28 cellular contexts compared by ENCODE assay signal in genomic region chr6:100599088-100599770, GRCh38.
A peak's percentile ranks its signal among the peaks of the same experiment; 100 is the strongest.
DNase-seq lines count a peak whose midpoint lies in the region; ATAC-seq, FAIRE-seq and TF ChIP-seq lines count a peak whose summit lies in the region.
"Had no signal": no experiment of that assay in that cellular context is flagged by ENCODE, and none has a peak within 500 bp of the region (broad histone marks: within the 10 kb centered on the region; RNA-seq: fewer than 3 reads in every experiment).

No MANE protein-coding gene starts in this region.

- H3K79me2 ChIP-seq in HepG2 (ENCODE audit: insufficient read depth, low read length) (no peaks in the 10 kb centered on the region), K562 (ENCODE audit: control insufficient read depth, insufficient read depth, low read length) (no peaks in the 10 kb centered on the region)

- H3K27me3 ChIP-seq in HepG2 (ENCODE audit: control insufficient read depth in 1 of 2, insufficient read depth in 2 of 2, low read length in 2 of 2) (no peaks in the 10 kb centered on the region), right lobe of liver (no peaks in the 10 kb centered on the region), K562 (ENCODE audit: control insufficient read depth in 2 of 2, insufficient read depth in 2 of 2, low read length in 2 of 2) (no peaks in the 10 kb centered on the region)
- H3K27me3 ChIP-seq: BLaER1 treated with 17β-estradiol and CSF1 and Interleukin-3, amounts not matched to agents 10 nM and 100 nM had no signal

- H2AFZ ChIP-seq in HepG2 (ENCODE audit: low read length) (no peak overlapping the region), K562 (ENCODE audit: low read depth, low read length) (no peak overlapping the region)

- H3K4me1 ChIP-seq in HepG2 (ENCODE audit: insufficient read depth, low read length) (no peaks in the 10 kb centered on the region), right lobe of liver (no peaks in the 10 kb centered on the region), HEK293 (ENCODE audit: control insufficient read depth, insufficient read depth, low read length) (no peaks in the 10 kb centered on the region), K562 (replicated peaks in 1 of 2; ENCODE audit: control insufficient read depth in 2 of 2, insufficient read depth in 2 of 2, low read length in 2 of 2) (no peaks in the 10 kb centered on the region)
- H3K4me1 ChIP-seq: BLaER1 treated with 17β-estradiol and CSF1 and Interleukin-3, amounts not matched to agents 10 nM and 100 nM; Caco-2 had no signal

- H3K27ac Mint-ChIP-seq in naive thymus-derived CD8-positive, alpha-beta T cell, result no peak overlapping the region
- H3K27ac Mint-ChIP-seq: B cell; CD4-positive, alpha-beta T cell; CD8-positive, alpha-beta T cell had no signal

- no peaks in the 10 kb centered on the region for H3K9me1 ChIP-seq in K562 (ENCODE audit: control insufficient read depth, insufficient read depth, low read length)

- H3K36me3 Mint-ChIP-seq in naive thymus-derived CD8-positive, alpha-beta T cell, result peaks cover 34 to 66% (median 61%) of the 10 kb centered on the region in 3 donors

- in situ Hi-C loops in HepG2 (cut with HindIII; ENCODE audit: extremely low pct_ligation_motif_present, low pct_unique_long_range_greater_than_20kb), result no loop called here
- in situ Hi-C loops in K562 (cut with MboI), result no loop called here

- peaks cover 0 to 2% (median 0%) of the 10 kb centered on the region in 4 donors for H3K4me1 Mint-ChIP-seq in naive thymus-derived CD8-positive, alpha-beta T cell
- H3K4me1 Mint-ChIP-seq: B cell had no signal

- H3K36me3 ChIP-seq in HepG2 (replicated peaks in 1 of 2; ENCODE audit: control insufficient read depth in 1 of 2, insufficient read depth in 2 of 2, low read length in 2 of 2) (peaks cover 0 to 4% of the 10 kb centered on the region in 2 experiments; a peak in 3 of 5 replicates), right lobe of liver (peaks cover 0 to 7% (median 4%) of the 10 kb centered on the region in 4 donors), HEK293 (ENCODE audit: control insufficient read depth in 2 of 2, insufficient read depth in 1 of 2, low read length in 2 of 2) (peaks cover under 1 to 37% of the 10 kb centered on the region in 2 experiments), K562 (ENCODE audit: control insufficient read depth, insufficient read depth, low read length) (peaks cover 13% of the 10 kb centered on the region; the same call in 2 of the 3 replicates)

- intact Hi-C loops in HepG2 (cut with micrococcal nuclease; ENCODE audit: unreplicated experiment), result no loop called here
- intact Hi-C loops in right lobe of liver (cut with DNase I), result no loop called here
- intact Hi-C loops in K562 (cut with micrococcal nuclease), result no loop called here

- TF ChIP-seq POLR2A in HepG2 (IDR thresholded peaks at IDR 0.05; ENCODE audit: insufficient read depth in 1 of 2, low read depth in 2 of 2, low read length in 2 of 2) (no peak), right lobe of liver (IDR thresholded peaks at IDR 0.05) (no peak), K562 (conservative IDR thresholded peaks at IDR 0.05) (no peak)

- BruUV-seq in HepG2 (replicated peaks; lab: Mats Ljungman, UMichigan) (no TSS peak), K562 (replicated peaks; lab: Mats Ljungman, UMichigan) (no TSS peak)

- TF ChIP-seq RAD21 in HepG2 (CRISPR knock-in tag; IDR thresholded peaks at IDR 0.05) (no peak), K562 (CRISPR knock-in tag; conservative IDR thresholded peaks at IDR 0.05 in 1 of 2, IDR thresholded peaks at IDR 0.05 in 1 of 2) (no peak)

- no peak overlapping the region for H3K4me3 Mint-ChIP-seq in naive thymus-derived CD8-positive, alpha-beta T cell
- H3K4me3 Mint-ChIP-seq: B cell; CD4-positive, alpha-beta T cell; CD8-positive, alpha-beta T cell had no signal

- ATAC-seq in HepG2 (no peak), right lobe of liver (no peak), K562 (no peak), GM21423 (IDR thresholded peaks at IDR 0.05; ENCODE audit: unreplicated experiment) (no peak)
- ATAC-seq in naive thymus-derived CD8-positive, alpha-beta T cell, result no peak
- ATAC-seq: CD8-positive, alpha-beta T cell; GM12878 had no signal

- H4K20me1 ChIP-seq in HepG2 (ENCODE audit: insufficient read depth, low read length) (no peaks in the 10 kb centered on the region), K562 (replicated peaks; ENCODE audit: control insufficient read depth, insufficient read depth, low read length) (no peaks in the 10 kb centered on the region)
- H4K20me1 ChIP-seq: BLaER1 treated with 17β-estradiol and CSF1 and Interleukin-3, amounts not matched to agents 10 nM and 100 nM had no signal

- H3K9ac ChIP-seq in HepG2 (ENCODE audit: insufficient read depth, low read depth, low read length), result no peak overlapping the region
- H3K9ac ChIP-seq in K562 (ENCODE audit: insufficient read depth in 1 of 2, low read depth in 2 of 2, low read length in 2 of 2), result no peak overlapping the region
- H3K9ac ChIP-seq: BLaER1 treated with 17β-estradiol and CSF1 and Interleukin-3, amounts not matched to agents 10 nM and 100 nM had no signal

- DNase-seq in HepG2 (ENCODE audit: low spot score) (no peak), right lobe of liver (no peak), D721Med (ENCODE audit: insufficient read length, low spot score) (no peak), K562 (ENCODE audit: extremely low read depth in 1 of 4, low spot score in 3 of 4) (no peak), cerebellum (ENCODE audit: low spot score) (no peak)
- DNase-seq in naive thymus-derived CD8-positive, alpha-beta T cell, result no peak
- DNase-seq: 8988T; AML-193; Caco-2; Calu3; CD4-positive, alpha-beta T cell; CD8-positive, alpha-beta T cell; DMS 273 treated with DMSO at 0.1 percent for 48 hours; DMS153; DMS53; DMS79; DND-41; EL; GDM1 had no signal

- no peak for TF ChIP-seq CTCF in HepG2 (CRISPR knock-in tag; IDR thresholded peaks at IDR 0.05)
- no peak for TF ChIP-seq CTCF in right lobe of liver (IDR thresholded peaks at IDR 0.05)
- TF ChIP-seq CTCF in D721Med (IDR thresholded peaks at IDR 0.05; ENCODE audit: insufficient read depth, missing control alignments), result no peak
- TF ChIP-seq CTCF in HEK293 (tag by site-specific recombination; IDR thresholded peaks at IDR 0.05), result no peak
- TF ChIP-seq CTCF in K562 (IDR thresholded peaks at IDR 0.05 in 2 of 3, conservative IDR thresholded peaks at IDR 0.05 in 1 of 3; ENCODE audit: insufficient read depth in 2 of 3, low read depth in 1 of 3, low read length in 3 of 3), result no peak

- TF ChIP-seq EP300 in HepG2 (IDR thresholded peaks at IDR 0.05; ENCODE audit: low read depth in 2 of 2, low read length in 2 of 2), result no peak
- TF ChIP-seq EP300 in HepG2 (CRISPR knock-in tag; IDR thresholded peaks at IDR 0.05; ENCODE audit: borderline replicate concordance), result no peak
- no peak for TF ChIP-seq EP300 in K562 (IDR thresholded peaks at IDR 0.05; ENCODE audit: low read length)

- H3K9me3 ChIP-seq in HepG2 (ENCODE audit: low read length) (no peaks in the 10 kb centered on the region), right lobe of liver (no peaks in the 10 kb centered on the region), HEK293 (ENCODE audit: control insufficient read depth, insufficient read depth, low read depth, low read length) (no peaks in the 10 kb centered on the region), K562 (replicated peaks; ENCODE audit: control insufficient read depth, insufficient read depth, low read depth, low read length) (no peaks in the 10 kb centered on the region; the same call in 1 of the 2 replicates)
- H3K9me3 ChIP-seq: BLaER1 treated with 17β-estradiol and CSF1 and Interleukin-3, amounts not matched to agents 10 nM and 100 nM; Caco-2 had no signal

- H3K9me3 Mint-ChIP-seq in naive thymus-derived CD8-positive, alpha-beta T cell, result no peaks in the 10 kb centered on the region
- H3K9me3 Mint-ChIP-seq: CD4-positive, alpha-beta T cell; CD8-positive, alpha-beta T cell had no signal

- H3K27ac ChIP-seq in HepG2 (ENCODE audit: extremely low read length, insufficient read depth, low read length) (no peak overlapping the region), right lobe of liver (no peak overlapping the region), HEK293 (ENCODE audit: extremely low read depth, low read depth, low read length) (no peak overlapping the region), K562 (ENCODE audit: extremely low read depth, low read depth, low read length) (no peak overlapping the region)
- H3K27ac ChIP-seq: BLaER1 treated with 17β-estradiol and CSF1 and Interleukin-3, amounts not matched to agents 10 nM and 100 nM; C4-2B had no signal

- H3K4me3 ChIP-seq in HepG2 (replicated peaks in 1 of 3; ENCODE audit: insufficient read depth in 1 of 3, low read depth in 2 of 3, low read length in 3 of 3) (no peak overlapping the region), right lobe of liver (no peak overlapping the region), HEK293 (ENCODE audit: low read depth, low read length) (no peak overlapping the region), K562 (no peak overlapping the region)
- H3K4me3 ChIP-seq: BLaER1 treated with 17β-estradiol and CSF1 and Interleukin-3, amounts not matched to agents 10 nM and 100 nM; GM12878 had no signal

- 97% methylated on average over 1 of the region's 1 CpG for WGBS in HepG2 (ENCODE audit: low lambda C conversion rate)
- 100% methylated on average over 1 of the region's 1 CpG for WGBS in right lobe of liver (ENCODE audit: insufficient coverage, low coverage, low lambda C conversion rate, missing lambda C conversion rate)
- 80% methylated on average over 1 of the region's 1 CpG for WGBS in K562 (ENCODE audit: insufficient coverage, low coverage, missing lambda C conversion rate)

- H3K4me2 ChIP-seq in HepG2 (ENCODE audit: low read depth, low read length) (no peak overlapping the region), K562 (ENCODE audit: insufficient read depth, low read length) (no peak overlapping the region)
- H3K4me2 ChIP-seq: BLaER1 treated with 17β-estradiol and CSF1 and Interleukin-3, amounts not matched to agents 10 nM and 100 nM had no signal

- no peak for FAIRE-seq in HepG2 (lab: Jason Lieb, UNC)
- peak; percentile 6 for FAIRE-seq in D721Med (lab: Jason Lieb, UNC)
- no peak for FAIRE-seq in K562 (lab: Jason Lieb, UNC)
- FAIRE-seq: A204.1, GM12878, GM12892, GM18507 had no signal

- POLR2A ChIA-PET in HepG2 (lab: Yijun Ruan, JAX) (no interaction called here), HEK293 (lab: Yijun Ruan, JAX) (no interaction called here), K562 (lab: Yijun Ruan, JAX) (interaction anchor here (0.7 kb wide), 1 partner anchor 413 kb away, joined by 3 read pairs; no protein-coding TSS in a partner anchor)
- POLR2A ChIA-PET in naive thymus-derived CD8-positive, alpha-beta T cell (lab: Charles Lee), result no interaction called here

- CTCF ChIA-PET in HepG2 (lab: Yijun Ruan, JAX; ENCODE audit: low intra/inter-chr PET ratio, low total read pairs), result no interaction called here
- CTCF ChIA-PET in HEK293 (lab: Yijun Ruan, JAX), result interaction anchor here (0.6 kb wide), 2 partner anchors 358 to 732 kb away, joined by 3 to 4 read pairs; no protein-coding TSS in a partner anchor
- CTCF ChIA-PET in K562 (lab: Yijun Ruan, JAX; ENCODE audit: low intra/inter-chr PET ratio), result no interaction called here

- H3K27me3 Mint-ChIP-seq in naive thymus-derived CD8-positive, alpha-beta T cell, result no peaks in the 10 kb centered on the region
- H3K27me3 Mint-ChIP-seq: B cell; CD4-positive, alpha-beta T cell had no signal

TF ChIP-seq in HepG2, 621 proteins besides CTCF, POLR2A, EP300 and RAD21 (continues in another document):
- TF ChIP-seq PHF21A (CRISPR knock-in tag; IDR thresholded peaks at IDR 0.05), result no peak

TF ChIP-seq in K562, 482 proteins besides CTCF, POLR2A, EP300 and RAD21 (continues in another document):
- peak; percentile 68 for TF ChIP-seq MAFG (tag; conservative IDR thresholded peaks at IDR 0.05)

Comparison
In these comparisons a context has a peak if more than half of its experiments do, and no peak if none do; other contexts are left out.
1. Of the 241 proteins assayed by ChIP-seq in both HepG2 and K562: peak only in HepG2: none; only in K562: MAFG; in both: MAFF and MAFK; in neither: 238.